Comparison of ENCODE assay signal across 10 cellular contexts in genomic region chr16:89300311-89300975, GRCh38.
DNase-seq lines count a peak whose midpoint lies in the region; ATAC-seq and TF ChIP-seq lines count a peak whose summit lies in the region.
"Had no signal": no experiment of that assay in that cellular context is flagged by ENCODE, and none has a peak within 500 bp of the region (broad histone marks: within the 10 kb centered on the region; RNA-seq: fewer than 3 reads in every experiment).

No MANE protein-coding gene starts in this region.

- H3K4me1 Mint-ChIP-seq in natural killer cell = peaks cover 69 to 76% of the 10 kb centered on the region in 2 donors
- peaks cover 43 to 57% of the 10 kb centered on the region in 2 donors for H3K4me1 Mint-ChIP-seq in natural killer cell treated with Interleukin-12 subunit alpha and Interleukin-12 subunit beta and Interleukin-15 and Interleukin-18, amount 100 ng/mL, for 72 hours (ENCODE audit: low read depth in 2 of 2)

- H3K9me3 ChIP-seq in esophagus squamous epithelium (no peaks in the 10 kb centered on the region), neuronal stem cell (replicated peaks in 1 of 2; ENCODE audit: control insufficient read depth in 2 of 2, insufficient read depth in 1 of 2, low read depth in 1 of 2, low read length in 2 of 2) (peaks cover 0 to 4% of the 10 kb centered on the region in 2 donors)

- DNase-seq in natural killer cell = no peak
- no peak for DNase-seq in natural killer cell treated with Interleukin-12 subunit alpha and Interleukin-12 subunit beta and Interleukin-15 and Interleukin-18, amount 100 ng/mL, for 72 hours (ENCODE audit: low spot score)
- no peak for DNase-seq in esophagus squamous epithelium (lab: John Stamatoyannopoulos, UW)
- DNase-seq in neuronal stem cell (ENCODE audit: low spot score) = no peak
- DNase-seq in posterior vena cava (ENCODE audit: low spot score) = no peak
- no peak for DNase-seq in NCI-H1694 (lab: John Stamatoyannopoulos, UW)
- DNase-seq in ureter (ENCODE audit: low spot score) = no peak
- DNase-seq: HCEC 1CT; stimulated activated CD4-positive, alpha-beta T cell treated with anti-CD3 and anti-CD28 coated beads, Interleukin-4, amount 100 ng/mL, for 1 hour had no signal

- H3K9me3 Mint-ChIP-seq in natural killer cell = no peaks in the 10 kb centered on the region
- H3K9me3 Mint-ChIP-seq in natural killer cell treated with Interleukin-12 subunit alpha and Interleukin-12 subunit beta and Interleukin-15 and Interleukin-18, amount 100 ng/mL, for 72 hours = no peaks in the 10 kb centered on the region

- intact Hi-C loops in natural killer cell (cut with micrococcal nuclease) (no loop called here), esophagus squamous epithelium (cut with DNase I) (no loop called here), posterior vena cava (cut with DNase I) (no loop called here)

- H4K91ac ChIP-seq in neuronal stem cell (ENCODE audit: low read depth, low read length, poor library complexity) = no peak overlapping the region

- H3K4ac ChIP-seq in neuronal stem cell (ENCODE audit: low read length) = no peak overlapping the region

- H3K4me3 ChIP-seq in esophagus squamous epithelium = no peak overlapping the region
- H3K4me3 ChIP-seq in neuronal stem cell (ENCODE audit: low read length in 2 of 2) = no peak overlapping the region

- peak overlapping the region; percentile 13 for H3K4me3 Mint-ChIP-seq in natural killer cell
- no peak overlapping the region for H3K4me3 Mint-ChIP-seq in natural killer cell treated with Interleukin-12 subunit alpha and Interleukin-12 subunit beta and Interleukin-15 and Interleukin-18, amount 100 ng/mL, for 72 hours

- H2BK15ac ChIP-seq in neuronal stem cell (ENCODE audit: low read length) = no peak overlapping the region

- no peaks in the 10 kb centered on the region for H3K36me3 Mint-ChIP-seq in natural killer cell
- H3K36me3 Mint-ChIP-seq in natural killer cell treated with Interleukin-12 subunit alpha and Interleukin-12 subunit beta and Interleukin-15 and Interleukin-18, amount 100 ng/mL, for 72 hours = peaks cover 10% of the 10 kb centered on the region

- WGBS in esophagus squamous epithelium, 2 donors = 62 to 78% methylated on average over 5 to 9 of the region's 21 CpGs
- WGBS in neuronal stem cell (ENCODE audit: extremely low coverage in 2 of 2, insufficient read length in 2 of 2, insufficient replicate concordance in 1 of 2), 2 donors = no CpG with 5 or more reads among the region's 21 CpGs

- H3K14ac ChIP-seq in neuronal stem cell (ENCODE audit: low read length) = no peak overlapping the region

- TF ChIP-seq CTCF in natural killer cell (IDR thresholded peaks at IDR 0.05) (no peak), esophagus squamous epithelium (IDR thresholded peaks at IDR 0.05) (no peak)

- peak overlapping the region; percentile 62 to 63 for H3K27ac Mint-ChIP-seq in natural killer cell
- H3K27ac Mint-ChIP-seq in natural killer cell treated with Interleukin-12 subunit alpha and Interleukin-12 subunit beta and Interleukin-15 and Interleukin-18, amount 100 ng/mL, for 72 hours = peak overlapping the region in 1 of 2 donors; percentile 59

- H2BK120ac ChIP-seq in neuronal stem cell (ENCODE audit: low read depth, low read length) = no peak overlapping the region

- TF ChIP-seq POLR2A in esophagus squamous epithelium (IDR thresholded peaks at IDR 0.05) = no peak

- no peak overlapping the region for H4K8ac ChIP-seq in neuronal stem cell (ENCODE audit: low read depth, low read length)

- peak overlapping the region; percentile 66 to 86 (median 85) for H3K27ac ChIP-seq in esophagus squamous epithelium
- no peak overlapping the region for H3K27ac ChIP-seq in neuronal stem cell (replicated peaks; ENCODE audit: low read length)

- no peak for ATAC-seq in natural killer cell
- ATAC-seq in natural killer cell treated with Interleukin-12 subunit alpha and Interleukin-12 subunit beta and Interleukin-15 and Interleukin-18, amount 100 ng/mL, for 72 hours = no peak
- no peak for ATAC-seq in GM21717 (IDR thresholded peaks at IDR 0.05; ENCODE audit: unreplicated experiment)

- no peak overlapping the region for H3K4me2 ChIP-seq in neuronal stem cell (ENCODE audit: insufficient read depth, low read length, poor library complexity, severe bottlenecking)

- H2AK5ac ChIP-seq in neuronal stem cell (ENCODE audit: low read depth, low read length) = no peak overlapping the region

- H3K4me1 ChIP-seq in esophagus squamous epithelium (peaks cover 29 to 78% (median 49%) of the 10 kb centered on the region in 3 donors), neuronal stem cell (ENCODE audit: control insufficient read depth in 2 of 2, insufficient read depth in 1 of 2, low read depth in 1 of 2, low read length in 2 of 2) (peaks cover 18 to 23% of the 10 kb centered on the region in 2 donors)

- no peaks in the 10 kb centered on the region for H3K27me3 Mint-ChIP-seq in natural killer cell (ENCODE audit: low read depth in 2 of 2)
- no peaks in the 10 kb centered on the region for H3K27me3 Mint-ChIP-seq in natural killer cell treated with Interleukin-12 subunit alpha and Interleukin-12 subunit beta and Interleukin-15 and Interleukin-18, amount 100 ng/mL, for 72 hours

- no peak overlapping the region for H2BK5ac ChIP-seq in neuronal stem cell (ENCODE audit: low read length)

- no peak overlapping the region for H2BK12ac ChIP-seq in neuronal stem cell (ENCODE audit: low read length)

- peak overlapping the region; percentile 57 for H3K18ac ChIP-seq in neuronal stem cell (ENCODE audit: low read length)

- H3K36me3 ChIP-seq in esophagus squamous epithelium (peaks cover 13 to 79% (median 18%) of the 10 kb centered on the region in 3 donors), neuronal stem cell (replicated peaks in 1 of 2; ENCODE audit: control insufficient read depth in 2 of 2, insufficient read depth in 2 of 2, low read length in 2 of 2) (peaks cover 35 to 80% of the 10 kb centered on the region in 2 donors)

- H3K27me3 ChIP-seq in esophagus squamous epithelium (no peaks in the 10 kb centered on the region), neuronal stem cell (ENCODE audit: control insufficient read depth in 3 of 3, insufficient read depth in 3 of 3, low read depth in 1 of 3, low read length in 3 of 3) (no peaks in the 10 kb centered on the region)

- H3K79me1 ChIP-seq in neuronal stem cell (ENCODE audit: low read depth, low read length) = peaks cover 32% of the 10 kb centered on the region

- peak overlapping the region; percentile 60 for H3K9ac ChIP-seq in neuronal stem cell (ENCODE audit: low read depth, low read length, poor library complexity)

- no peak overlapping the region for H2AFZ ChIP-seq in neuronal stem cell (ENCODE audit: low read length)

- H3K23ac ChIP-seq in neuronal stem cell (ENCODE audit: low read depth, low read length, poor library complexity) = peak overlapping the region; percentile 65
